20 cellular contexts compared by ENCODE assay signal in genomic region chr6:119865466-119866350, GRCh38.
"Had no signal": no experiment of that assay in that cellular context is flagged by ENCODE, and none has a peak within 500 bp of the region (broad histone marks: within the 10 kb centered on the region; RNA-seq: fewer than 3 reads in every experiment).

No MANE protein-coding gene starts in this region.

- ATAC-seq: activated CD4-positive, CD25-positive, alpha-beta regulatory T cell treated with anti-CD3 and anti-CD28 coated beads, Interleukin-2, amount 50 U/mL, for 24 hours; gastroesophageal sphincter; mucosa of descending colon; naive thymus-derived CD4-positive, alpha-beta T cell; stimulated activated naive B cell treated with anti-CD40 and anti-IgM and Interleukin-4, amounts not matched to agents 10 μg/mL and 1 μg/mL and 100 μg/mL, for 72 hours had no signal

- H3K4me3 ChIP-seq: gastroesophageal sphincter, left ventricle myocardium inferior, mucosa of descending colon, tibial artery, vagina had no signal

- H3K27me3 ChIP-seq: gastroesophageal sphincter, neutrophil, tibial artery, vagina had no signal

- H3K36me3 ChIP-seq: gastroesophageal sphincter, left ventricle myocardium inferior, neutrophil, tibial artery, vagina had no signal

- H3K27ac ChIP-seq: epithelial cell of prostate, gastroesophageal sphincter, left ventricle myocardium inferior, neutrophil, tibial artery, vagina had no signal

- H3K4me1 ChIP-seq: gastroesophageal sphincter, left ventricle myocardium inferior, tibial artery, vagina had no signal

- DNase-seq: activated CD4-positive, alpha-beta T cell treated with anti-CD3 and anti-CD28 coated beads, Interleukin-2, amount 50 U/mL, for 1 hour; activated CD8-positive, alpha-beta memory T cell treated with anti-CD3 and anti-CD28 coated beads for 24 hours; activated naive CD8-positive, alpha-beta T cell treated with anti-CD3 and anti-CD28 coated beads, Interleukin-2, amount 10 ng/mL, durations not matched to agents 7 days and 5 days; cerebellar nuclear complex; effector memory CD4-positive, alpha-beta T cell; left ventricle myocardium inferior; mucosa of descending colon; naive thymus-derived CD4-positive, alpha-beta T cell; posterior cingulate gyrus; retina; stimulated activated CD4-positive, alpha-beta T cell treated with anti-CD3 and anti-CD28 coated beads, Interleukin-15, amount 100 ng/mL, for 24 hours; stimulated activated CD4-positive, alpha-beta T cell treated with anti-CD3 and anti-CD28 coated beads, Interleukin-4, amount 100 ng/mL, for 1 hour; stimulated activated naive B cell treated with anti-CD40 and anti-IgM and Interleukin-4, amounts not matched to agents 10 μg/mL and 1 μg/mL and 100 μg/mL, for 72 hours; T-helper 9 cell; tibial artery had no signal

- H3K9me3 ChIP-seq: mucosa of descending colon, neutrophil, vagina had no signal
